Comparison of ENCODE assay signal across 10 cellular contexts in the genomic region with DNA sequence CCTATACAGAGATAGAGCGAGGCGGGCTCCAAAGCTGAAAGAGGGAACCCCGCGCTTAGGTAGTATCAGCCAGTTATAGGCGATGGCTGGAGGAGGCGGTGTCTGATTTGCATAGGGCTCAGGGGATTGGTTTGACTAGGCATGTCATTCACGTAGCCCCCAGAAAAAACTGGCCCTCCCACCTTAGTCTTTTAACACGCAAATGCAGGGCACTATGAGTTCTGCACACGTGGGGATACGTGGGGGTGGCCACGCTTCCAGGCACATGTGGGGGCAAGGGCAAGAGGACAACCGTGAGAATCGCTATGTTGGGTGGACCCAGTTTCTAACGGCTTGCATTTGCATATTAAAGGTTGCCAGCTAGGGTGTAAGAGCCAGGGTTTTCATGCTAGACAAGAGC. TPM values are rescaled to one million over a fixed set of nuclear protein-coding genes. Genes with fewer than 3 reads are reported as not detected.
DNase-seq lines count a peak whose midpoint lies in the region; ATAC-seq and TF ChIP-seq lines count a peak whose summit lies in the region.
"Had no signal": no experiment of that assay in that cellular context is flagged by ENCODE, and none has a peak within 500 bp of the region (broad histone marks: within the 10 kb centered on the region; RNA-seq: fewer than 3 reads in every experiment).

No MANE protein-coding gene starts in this region.

- peak; percentile 14 for DNase-seq in stimulated activated CD8-positive, alpha-beta memory T cell treated with anti-CD3 and anti-CD28 coated beads, Interleukin-12 subunit alpha, Interleukin-12 subunit beta, amount 100 ng/mL, for 4 hours (ENCODE audit: low read depth)
- DNase-seq in stimulated activated CD8-positive, alpha-beta memory T cell treated with anti-CD3 and anti-CD28 coated beads, Interleukin-4, amount 100 ng/mL, for 48 hours, result no peak
- DNase-seq in ecto neural progenitor cell (ENCODE audit: low spot score) (peak; percentile 60), lower lobe of right lung (peak; percentile 44), BE2C (no peak), NCI-H187 treated with DMSO at 0.1 percent for 48 hours (lab: John Stamatoyannopoulos, UW) (no peak), DMS79 treated with DMSO at 0.1 percent for 48 hours (lab: John Stamatoyannopoulos, UW) (no peak)

- H3K4me1 ChIP-seq in lower lobe of right lung (no peaks in the 10 kb centered on the region), BE2C (no peaks in the 10 kb centered on the region)
- H3K4me1 ChIP-seq: ascending aorta had no signal

- H3K36me3 ChIP-seq in lower lobe of right lung, result no peaks in the 10 kb centered on the region
- no peaks in the 10 kb centered on the region for H3K36me3 ChIP-seq in BE2C
- H3K36me3 ChIP-seq: ascending aorta had no signal

- peak; percentile 12 to 63 for ATAC-seq in lower lobe of right lung
- ATAC-seq in GM21447 (IDR thresholded peaks at IDR 0.05; ENCODE audit: unreplicated experiment), result no peak

- TF ChIP-seq CTCF in lower lobe of right lung (IDR thresholded peaks at IDR 0.05), result no peak
- TF ChIP-seq CTCF in BE2C (IDR thresholded peaks at IDR 0.05; ENCODE audit: low read depth, low read length), result no peak

- H3K4me3 ChIP-seq in lower lobe of right lung, result peak overlapping the region; percentile 22
- H3K4me3 ChIP-seq in BE2C (ENCODE audit: low read depth, low read length), result no peak overlapping the region

- H3K27me3 ChIP-seq in lower lobe of right lung (ENCODE audit: low read depth) (no peaks in the 10 kb centered on the region), BE2C (no peaks in the 10 kb centered on the region)
- H3K27me3 ChIP-seq: ascending aorta had no signal

- H3K9me3 ChIP-seq in lower lobe of right lung, result no peaks in the 10 kb centered on the region
- H3K9me3 ChIP-seq in BE2C, result no peaks in the 10 kb centered on the region
- H3K9me3 ChIP-seq: ascending aorta had no signal

- intact Hi-C loops in lower lobe of right lung (cut with DNase I), result no loop called here

- H3K27ac ChIP-seq in lower lobe of right lung, result no peak overlapping the region
- H3K27ac ChIP-seq: ascending aorta, C4-2B had no signal

RNA-seq across cellular contexts. Expression of gene MSTN, which starts 56.7 kb away (rescaled TPM):
- 0.18 TPM for total RNA-seq in lower lobe of right lung
- polyA plus RNA-seq in BE2C (2012; ENCODE audit: insufficient read depth, insufficient read length, low read depth), result 0.26 TPM
- total RNA-seq: ascending aorta had no signal

Comparison
In these comparisons a context has a peak if more than half of its experiments do, and no peak if none do; other contexts are left out.
1. DNase-seq: peak in stimulated activated CD8-positive, alpha-beta memory T cell treated with anti-CD3 and anti-CD28 coated beads, Interleukin-12 subunit alpha, Interleukin-12 subunit beta, amount 100 ng/mL, for 4 hours (single experiment), ecto neural progenitor cell (single experiment) and lower lobe of right lung (single experiment); none in stimulated activated CD8-positive, alpha-beta memory T cell treated with anti-CD3 and anti-CD28 coated beads, Interleukin-4, amount 100 ng/mL, for 48 hours (single experiment), BE2C (single experiment), NCI-H187 treated with DMSO at 0.1 percent for 48 hours (single experiment) and DMS79 treated with DMSO at 0.1 percent for 48 hours (single experiment).